ENCODE assay signal across 21 cellular contexts in genomic region chr6:39558079-39558478, GRCh38.
DNase-seq lines count a peak whose midpoint lies in the region; ATAC-seq and TF ChIP-seq lines count a peak whose summit lies in the region.
"Had no signal": no experiment of that assay in that cellular context is flagged by ENCODE, and none has a peak within 500 bp of the region (broad histone marks: within the 10 kb centered on the region; RNA-seq: fewer than 3 reads in every experiment).

No MANE protein-coding gene starts in this region.

- no peak for TF ChIP-seq CTCF in HFF-Myc (IDR thresholded peaks at IDR 0.05; ENCODE audit: low read depth, low read length, missing control alignments)

- no peak overlapping the region for H3K4me3 ChIP-seq in HFF-Myc (replicated peaks; ENCODE audit: low read depth, low read length)
- H3K4me3 ChIP-seq: GM12878, SJSA1 had no signal

- no peak for ATAC-seq in SK-N-SH treated with all-trans-retinoic acid at 6 μM for 48 hours
- no peak for ATAC-seq in GM18511 (IDR thresholded peaks at IDR 0.05; ENCODE audit: unreplicated experiment)
- ATAC-seq: GM12878, HCT116, HepG2 had no signal

- DNase-seq in NCI-H1105 treated with DMSO at 0.1 percent for 48 hours (lab: John Stamatoyannopoulos, UW): peak; percentile 41
- no peak for DNase-seq in NCI-H1105 (lab: John Stamatoyannopoulos, UW)
- DNase-seq in HFF-Myc (ENCODE audit: extremely low read depth, low read depth): peak; percentile 21
- peak; percentile 52 for DNase-seq in NCI-H748 treated with DMSO at 0.1 percent for 48 hours (lab: John Stamatoyannopoulos, UW)
- no peak for DNase-seq in medulla oblongata (ENCODE audit: extremely low spot score)
- no peak for DNase-seq in GF-D8 (lab: John Stamatoyannopoulos, UW)
- DNase-seq: 8988T, Calu3, GOT3, Karpas-422, NCI-H1092 treated with DMSO at 0.1 percent for 48 hours, NCI-H2107, NCI-H526 treated with DMSO at 0.1 percent for 48 hours, Right ventricle myocardium superior, RPMI8226 had no signal

TF ChIP-seq in SK-N-SH treated with all-trans-retinoic acid at 6 μM for 48 hours, 23 proteins besides CTCF, POLR2A, EP300 and RAD21:
- TF ChIP-seq RARB (CRISPR knock-in tag; IDR thresholded peaks at IDR 0.05) (no peak), ARNTL (CRISPR knock-in tag; IDR thresholded peaks at IDR 0.05; ENCODE audit: borderline replicate concordance, low read depth) (no peak), ZC3H10 (CRISPR knock-in tag; IDR thresholded peaks at IDR 0.05) (no peak), BACH2 (CRISPR knock-in tag; IDR thresholded peaks at IDR 0.05; ENCODE audit: borderline replicate concordance) (no peak), OSR1 (CRISPR knock-in tag; IDR thresholded peaks at IDR 0.05) (no peak), ESRRG (CRISPR knock-in tag; IDR thresholded peaks at IDR 0.05) (no peak), TOX (CRISPR knock-in tag; IDR thresholded peaks at IDR 0.05; ENCODE audit: borderline replicate concordance) (no peak), ZFP30 (CRISPR knock-in tag; IDR thresholded peaks at IDR 0.05) (no peak), ZNF565 (CRISPR knock-in tag; conservative IDR thresholded peaks at IDR 0.05; ENCODE audit: low read depth) (no peak), PPARA (CRISPR knock-in tag; IDR thresholded peaks at IDR 0.05; ENCODE audit: borderline replicate concordance) (no peak), CSDC2 (CRISPR knock-in tag; IDR thresholded peaks at IDR 0.05) (no peak), ZNF70 (CRISPR knock-in tag; IDR thresholded peaks at IDR 0.05) (peak; percentile 64), CREB5 (CRISPR knock-in tag; IDR thresholded peaks at IDR 0.05; ENCODE audit: low read depth) (no peak), ISL1 (CRISPR knock-in tag; IDR thresholded peaks at IDR 0.05) (no peak), POU6F1 (CRISPR knock-in tag; IDR thresholded peaks at IDR 0.05; ENCODE audit: borderline replicate concordance, low read depth) (no peak), ZNF8 (CRISPR knock-in tag; IDR thresholded peaks at IDR 0.05) (no peak), ZFP3 (CRISPR knock-in tag; IDR thresholded peaks at IDR 0.05) (no peak), PATZ1 (CRISPR knock-in tag; IDR thresholded peaks at IDR 0.05; ENCODE audit: borderline replicate concordance) (no peak), TCF4 (CRISPR knock-in tag; IDR thresholded peaks at IDR 0.05; ENCODE audit: borderline replicate concordance) (peak; percentile 79), TSHZ2 (CRISPR knock-in tag; IDR thresholded peaks at IDR 0.05) (0 out of 2 replicates have a peak, but pooled peaks have one; percentile 43), GLIS3 (CRISPR knock-in tag; IDR thresholded peaks at IDR 0.05) (no peak), CSRNP3 (CRISPR knock-in tag; IDR thresholded peaks at IDR 0.05) (no peak), SNAI2 (CRISPR knock-in tag; IDR thresholded peaks at IDR 0.05) (no peak)

Comparison
In these comparisons a context has a peak if more than half of its experiments do, and no peak if none do; other contexts are left out.
1. DNase-seq: peak in NCI-H1105 treated with DMSO at 0.1 percent for 48 hours (single experiment), HFF-Myc (single experiment) and NCI-H748 treated with DMSO at 0.1 percent for 48 hours (single experiment); none in NCI-H1105 (single experiment), medulla oblongata (single experiment) and GF-D8 (single experiment).